In the genomic region with DNA sequence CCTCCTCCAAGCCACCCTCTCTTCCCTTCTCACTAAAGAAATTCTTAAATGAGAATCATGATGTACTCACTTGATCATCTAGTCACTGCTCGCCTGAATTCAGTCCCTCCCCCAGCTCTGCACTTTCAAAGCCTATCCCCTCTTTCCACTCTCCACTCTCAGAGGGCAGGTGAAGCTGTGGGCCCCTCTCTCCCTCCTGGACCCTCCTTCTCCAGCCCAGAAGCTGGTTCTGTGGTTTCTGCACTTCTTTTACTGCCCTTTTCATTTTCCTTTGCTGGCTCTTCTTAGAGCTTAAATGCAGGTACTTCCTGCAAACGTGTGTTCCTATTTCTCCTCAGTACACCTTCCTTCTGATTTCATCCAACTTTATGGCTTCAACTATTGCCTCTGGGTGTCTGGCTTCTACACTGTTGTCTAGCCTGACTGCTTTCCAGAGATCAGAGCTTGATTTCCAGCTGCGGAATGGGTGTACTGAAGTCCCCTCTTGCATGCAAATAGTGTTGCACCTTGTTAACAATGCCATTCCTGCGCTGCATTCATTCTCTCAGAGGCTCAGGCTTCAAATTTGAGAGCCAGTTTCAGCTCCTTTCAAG, we compare ENCODE assay signal across 15 cellular contexts. TPM values are rescaled to one million over a fixed set of nuclear protein-coding genes. Genes with fewer than 3 reads are reported as not detected.
A peak's percentile ranks its signal among the peaks of the same experiment; 100 is the strongest.
DNase-seq lines count a peak whose midpoint lies in the region; ATAC-seq, FAIRE-seq and TF ChIP-seq lines count a peak whose summit lies in the region.
"Had no signal": no experiment of that assay in that cellular context is flagged by ENCODE, and none has a peak within 500 bp of the region (broad histone marks: within the 10 kb centered on the region; RNA-seq: fewer than 3 reads in every experiment).

No MANE protein-coding gene starts in this region.

- peaks cover 10% of the 10 kb centered on the region for H3K9me3 Mint-ChIP-seq in neural progenitor cell

- H3K79me2 ChIP-seq in H1 (ENCODE audit: control insufficient read depth in 1 of 2, insufficient read depth in 2 of 2, low read length in 2 of 2): no peaks in the 10 kb centered on the region
- H3K79me2 ChIP-seq in neural progenitor cell (ENCODE audit: low read depth): no peaks in the 10 kb centered on the region

- no peak overlapping the region for H3K27ac Mint-ChIP-seq in neural progenitor cell
- H3K27ac Mint-ChIP-seq: activated CD8-positive, alpha-beta T cell treated with anti-CD3 and anti-CD28 coated beads, Interleukin-2, amount 10 ng/mL, durations not matched to agents 7 days and 5 days; activated naive CD8-positive, alpha-beta T cell; T-helper 17 cell had no signal

- H3K4me1 ChIP-seq in HUES6 (ENCODE audit: control insufficient read depth, insufficient read depth, low read length): peaks cover 29% of the 10 kb centered on the region
- peaks cover 0 to 14% (median 7%) of the 10 kb centered on the region in 4 experiments; a peak in 4 of 7 replicates for H3K4me1 ChIP-seq in H1 (replicated peaks in 1 of 4; ENCODE audit: control insufficient read depth in 3 of 4, insufficient read depth in 4 of 4, low read length in 3 of 4)
- peaks cover 13% of the 10 kb centered on the region for H3K4me1 ChIP-seq in neural progenitor cell
- peaks cover 9% of the 10 kb centered on the region for H3K4me1 ChIP-seq in upper lobe of right lung
- H3K4me1 ChIP-seq in SJCRH30: no peaks in the 10 kb centered on the region

- H3K18ac ChIP-seq in H1 (ENCODE audit: extremely low read depth, low read length): no peak overlapping the region; the same call in 1 of the 2 replicates

- no peak overlapping the region for H3K23ac ChIP-seq in H1 (ENCODE audit: insufficient read length)

- peak overlapping the region; percentile 88; the same call in 1 of the 2 replicates for H2BK15ac ChIP-seq in H1 (ENCODE audit: low read length)

- no peaks in the 10 kb centered on the region for H3K23me2 ChIP-seq in H1 (ENCODE audit: low read depth, low read length)

- ATAC-seq in GM19452 (IDR thresholded peaks at IDR 0.05; ENCODE audit: unreplicated experiment) (peak; percentile 31), upper lobe of right lung (no peak), HG03025 (IDR thresholded peaks at IDR 0.05; ENCODE audit: low FRiP score, unreplicated experiment) (no peak)
- ATAC-seq: activated CD8-positive, alpha-beta T cell treated with anti-CD3 and anti-CD28 coated beads, Interleukin-2, amount 10 ng/mL, durations not matched to agents 7 days and 5 days; T-helper 17 cell had no signal

- no peak for TF ChIP-seq EP300 in H1 (IDR thresholded peaks at IDR 0.05; ENCODE audit: borderline replicate concordance in 1 of 2, low read depth in 2 of 2, low read length in 2 of 2)

- TF ChIP-seq RAD21 in H1 (IDR thresholded peaks at IDR 0.05 in 1 of 2, conservative IDR thresholded peaks at IDR 0.05 in 1 of 2; ENCODE audit: low read depth in 2 of 2, low read length in 2 of 2): no peak

- H3K9me3 ChIP-seq in HUES6 (ENCODE audit: control insufficient read depth, insufficient read depth, low read depth, low read length) (peaks cover 19% of the 10 kb centered on the region), H1 (ENCODE audit: insufficient read depth in 2 of 2, low read depth in 1 of 2, low read length in 1 of 2) (peaks cover 8% of the 10 kb centered on the region in 2 experiments; a peak in 2 of 4 replicates), neural progenitor cell (ENCODE audit: low read depth) (no peaks in the 10 kb centered on the region), upper lobe of right lung (no peaks in the 10 kb centered on the region), SJCRH30 (replicated peaks) (no peaks in the 10 kb centered on the region)

- no peak overlapping the region for H4K8ac ChIP-seq in H1 (ENCODE audit: extremely low read depth, insufficient read depth, low read length)

- H3K9ac ChIP-seq in HUES6 (ENCODE audit: low read length) (no peak overlapping the region), H1 (replicated peaks in 1 of 4; ENCODE audit: extremely low read depth in 1 of 4, low read depth in 3 of 4, low read length in 3 of 4) (no peak overlapping the region), neural progenitor cell (no peak overlapping the region)

- intact Hi-C loops in upper lobe of right lung (cut with DNase I): no loop called here

- CTCF ChIA-PET in H1 (lab: Charles Lee; ENCODE audit: partially characterized antibody): interaction anchor here (0.6 to 2.2 kb wide), 7 partner anchors 9 to 1927 kb away, joined by 3 to 7 read pairs (median 3); no protein-coding TSS in a partner anchor

- no peaks in the 10 kb centered on the region for H4K20me1 ChIP-seq in H1 (replicated peaks in 1 of 2; ENCODE audit: control insufficient read depth in 1 of 2, insufficient read depth in 2 of 2, low read length in 2 of 2)
- H4K20me1 ChIP-seq in neural progenitor cell (ENCODE audit: low read depth): no peaks in the 10 kb centered on the region

- H3K4me1 Mint-ChIP-seq in neural progenitor cell: peaks cover 26% of the 10 kb centered on the region
- H3K4me1 Mint-ChIP-seq: T-helper 17 cell had no signal

- no peak for TF ChIP-seq POLR2A in H1 (IDR thresholded peaks at IDR 0.05; ENCODE audit: control extremely low read depth in 1 of 2, low read depth in 2 of 2, low read length in 2 of 2)

- peaks cover 5% of the 10 kb centered on the region for H3K36me3 Mint-ChIP-seq in neural progenitor cell
- H3K36me3 Mint-ChIP-seq: activated naive CD8-positive, alpha-beta T cell had no signal

- H3F3A ChIP-seq in neural progenitor cell (ENCODE audit: low read depth): no peaks in the 10 kb centered on the region

- DNase-seq in H1 (ENCODE audit: low read depth in 1 of 2, low spot score in 2 of 2) (no peak), neural progenitor cell (ENCODE audit: low spot score) (no peak), upper lobe of right lung (no peak), NCI-H187 (lab: John Stamatoyannopoulos, UW) (no peak), SJCRH30 (no peak)
- DNase-seq: activated CD8-positive, alpha-beta T cell treated with anti-CD3 and anti-CD28 coated beads, Interleukin-2, amount 10 ng/mL, durations not matched to agents 7 days and 5 days; NCI-H1436 treated with DMSO at 0.1 percent for 48 hours; T-helper 17 cell had no signal

- H3K27me3 ChIP-seq in HUES6 (ENCODE audit: control insufficient read depth, insufficient read depth, low read length): no peaks in the 10 kb centered on the region
- H3K27me3 ChIP-seq in H1 (replicated peaks in 1 of 4; ENCODE audit: control insufficient read depth in 3 of 4, extremely low read depth in 1 of 4, insufficient read depth in 3 of 4, low read length in 3 of 4): no peaks in the 10 kb centered on the region
- H3K27me3 ChIP-seq in neural progenitor cell: no peaks in the 10 kb centered on the region
- H3K27me3 ChIP-seq in upper lobe of right lung: no peaks in the 10 kb centered on the region
- H3K27me3 ChIP-seq in SJCRH30: no peaks in the 10 kb centered on the region

- H2BK120ac ChIP-seq in H1 (replicated peaks; ENCODE audit: low read depth, low read length): peak overlapping the region; percentile 35

- peak overlapping the region; percentile 51; the same call in 1 of the 2 replicates for H2BK20ac ChIP-seq in H1 (ENCODE audit: low read length)

- H3K27ac ChIP-seq in HUES6 (ENCODE audit: low read depth, low read length) (no peak overlapping the region), H1 (ENCODE audit: low read depth, low read length) (no peak overlapping the region), neural progenitor cell (no peak overlapping the region), upper lobe of right lung (no peak overlapping the region), SJCRH30 (no peak overlapping the region)

- peaks cover 2% of the 10 kb centered on the region for H3K27me3 Mint-ChIP-seq in neural progenitor cell (ENCODE audit: insufficient read depth, low read depth)
- H3K27me3 Mint-ChIP-seq: activated naive CD8-positive, alpha-beta T cell had no signal

- no peak overlapping the region for H3K56ac ChIP-seq in H1 (replicated peaks; ENCODE audit: insufficient read length, low read depth, low read length)

- no peak for FAIRE-seq in H1 (lab: Jason Lieb, UNC)
- FAIRE-seq: urothelium cell line had no signal

- H3K14ac ChIP-seq in H1 (ENCODE audit: insufficient read length): no peak overlapping the region

- peak overlapping the region; percentile 18 for H4K91ac ChIP-seq in H1 (replicated peaks; ENCODE audit: insufficient read length, low read length)

- POLR2A ChIA-PET in H1 (lab: Charles Lee; ENCODE audit: partially characterized antibody): interaction anchor here (1.8 kb wide), 1 partner anchor 43 kb away, joined by 6 read pairs; the partner anchor contains the start of gene VAPA

- H2BK5ac ChIP-seq in H1 (ENCODE audit: low read depth, low read length): peak overlapping the region; percentile 39; the same call in 1 of the 2 replicates

- H3K36me3 ChIP-seq in HUES6 (ENCODE audit: control insufficient read depth, insufficient read depth, low read length): no peaks in the 10 kb centered on the region
- no peaks in the 10 kb centered on the region for H3K36me3 ChIP-seq in H1 (ENCODE audit: control insufficient read depth in 2 of 4, insufficient read depth in 4 of 4, low read length in 3 of 4)
- H3K36me3 ChIP-seq in neural progenitor cell: no peaks in the 10 kb centered on the region
- H3K36me3 ChIP-seq in upper lobe of right lung: no peaks in the 10 kb centered on the region
- H3K36me3 ChIP-seq in SJCRH30: no peaks in the 10 kb centered on the region

- WGBS in H1 (ENCODE audit: extremely low coverage in 1 of 2, insufficient coverage in 1 of 2, insufficient read length in 1 of 2, insufficient replicate concordance in 2 of 2, low coverage in 1 of 2, low lambda C conversion rate in 2 of 2, missing lambda C conversion rate in 1 of 2), 2 experiments: 56% methylated on average over 4 of the region's 4 CpGs; no CpG with 5 or more reads in 1 of the 2 experiments

- H3K4me3 Mint-ChIP-seq in neural progenitor cell: no peak overlapping the region
- H3K4me3 Mint-ChIP-seq: activated CD8-positive, alpha-beta T cell treated with anti-CD3 and anti-CD28 coated beads, Interleukin-2, amount 10 ng/mL, durations not matched to agents 7 days and 5 days; activated naive CD8-positive, alpha-beta T cell; T-helper 17 cell had no signal

- TF ChIP-seq CTCF in H1 (IDR thresholded peaks at IDR 0.05; ENCODE audit: control extremely low read depth in 1 of 3, insufficient read depth in 1 of 3, low read depth in 1 of 3, low read length in 3 of 3): no peak
- TF ChIP-seq CTCF in neural progenitor cell (IDR thresholded peaks at IDR 0.05): no peak
- TF ChIP-seq CTCF in upper lobe of right lung (IDR thresholded peaks at IDR 0.05): no peak

- H2AFZ ChIP-seq in H1 (ENCODE audit: low read length) (peak overlapping the region; percentile 74), neural progenitor cell (replicated peaks) (peak overlapping the region; percentile 79)

- no peak overlapping the region for H3K4ac ChIP-seq in H1 (replicated peaks; ENCODE audit: insufficient read length, low read depth, low read length)

- H4K5ac ChIP-seq in H1 (ENCODE audit: insufficient read length, low read depth, low read length): peak overlapping the region; percentile 44

- no peak overlapping the region for H2AK5ac ChIP-seq in H1 (ENCODE audit: low read depth, low read length)

- H3K4me2 ChIP-seq in H1 (ENCODE audit: insufficient read depth in 1 of 2, low read depth in 2 of 2, low read length in 2 of 2) (peak overlapping the region; percentile 4 to 21; a peak in 2 of 4 replicates), neural progenitor cell (no peak overlapping the region)

- H3K4me3 ChIP-seq in HUES6 (ENCODE audit: low read depth, low read length): peak overlapping the region; percentile 16; the same call in 1 of the 2 replicates
- no peak overlapping the region for H3K4me3 ChIP-seq in H1 (ENCODE audit: extremely low read depth in 1 of 4, insufficient read depth in 2 of 4, low read depth in 3 of 4, low read length in 4 of 4)
- no peak overlapping the region for H3K4me3 ChIP-seq in neural progenitor cell
- H3K4me3 ChIP-seq in upper lobe of right lung: no peak overlapping the region
- no peak overlapping the region for H3K4me3 ChIP-seq in SJCRH30

- no peaks in the 10 kb centered on the region for H3K79me1 ChIP-seq in H1 (ENCODE audit: low read depth, low read length)

- H2BK12ac ChIP-seq in H1 (ENCODE audit: low read depth, low read length): peak overlapping the region; percentile 77; the same call in 1 of the 2 replicates

RNA-seq across cellular contexts. Expression of gene TXNDC2, which starts 15.2 kb away (rescaled TPM):
- total RNA-seq in H1 (2021; fragmentation: NEBNext Ultra II Directional; extraction: Animal tissue kit (Norgen Biotek cat#: 25700)): 0.09 TPM in 1 of 2 replicates, not detected in the other
- polyA plus RNA-seq in H1 (2011; rRNA removed): 0.11 TPM in 1 of 2 replicates, not detected in the other
- polyA plus RNA-seq in H1 (2011; cell fraction: cytosol; rRNA removed): 0.08 TPM
- not detected for polyA plus RNA-seq in H1 (2011; cell fraction: nucleus; rRNA removed)
- 0.20 TPM in 1 of 4 replicates, not detected in the others for polyA plus RNA-seq in H1 (2012, experiment 1 of 2)
- polyA plus RNA-seq in H1 (2012, experiment 2 of 2): not detected
- 0.12 TPM for polyA plus RNA-seq in H1 (2013, experiment 1 of 2)
- polyA plus RNA-seq in H1 (2013, experiment 2 of 2): 0.11 TPM
- polyA minus RNA-seq in H1 (2011; rRNA and poly(A)+ RNA removed): 0.17 TPM in 1 of 2 replicates, not detected in the other
- not detected for polyA minus RNA-seq in H1 (2011; cell fraction: cytosol; rRNA and poly(A)+ RNA removed)
- 0.20 TPM for polyA minus RNA-seq in H1 (2011; cell fraction: nucleus; rRNA and poly(A)+ RNA removed)
- total RNA-seq in neural progenitor cell (ENCODE audit: low replicate concordance) (not detected in 2 replicates), upper lobe of right lung (0.55 TPM)
- 0.06 and 0.08 TPM in 2 replicates for total RNA-seq in SJCRH30 (2014; rRNA removed; shearing (Covaris generic))
- total RNA-seq: activated CD8-positive, alpha-beta T cell treated with anti-CD3 and anti-CD28 coated beads, Interleukin-2, amount 10 ng/mL, durations not matched to agents 7 days and 5 days; dermis blood vessel endothelial cell; glomerular endothelial cell; T-helper 17 cell had no signal

RNA-seq across cellular contexts. Expression of gene VAPA, which starts 43.3 kb away (rescaled TPM):
- total RNA-seq in H1 (2021; fragmentation: NEBNext Ultra II Directional; extraction: Animal tissue kit (Norgen Biotek cat#: 25700)): 128 and 130 TPM in 2 replicates
- 44.4 and 79.7 TPM in 2 replicates for polyA plus RNA-seq in H1 (2011; rRNA removed)
- 115 TPM for polyA plus RNA-seq in H1 (2011; cell fraction: cytosol; rRNA removed)
- 58.2 TPM for polyA plus RNA-seq in H1 (2011; cell fraction: nucleus; rRNA removed)
- polyA plus RNA-seq in H1 (2012, experiment 1 of 2): 84.4 to 121 TPM (median 101 TPM) in 4 replicates
- 35.1 TPM for polyA plus RNA-seq in H1 (2012, experiment 2 of 2)
- polyA plus RNA-seq in H1 (2013, experiment 1 of 2): 86.3 TPM
- 89.4 TPM for polyA plus RNA-seq in H1 (2013, experiment 2 of 2)
- polyA minus RNA-seq in H1 (2011; rRNA and poly(A)+ RNA removed): 63.8 and 88.5 TPM in 2 replicates
- polyA minus RNA-seq in H1 (2011; cell fraction: cytosol; rRNA and poly(A)+ RNA removed): 77.8 TPM
- 59.6 TPM for polyA minus RNA-seq in H1 (2011; cell fraction: nucleus; rRNA and poly(A)+ RNA removed)
- total RNA-seq in neural progenitor cell (ENCODE audit: low replicate concordance) (165 and 285 TPM in 2 replicates), upper lobe of right lung (225 TPM)
- 154 and 164 TPM in 2 replicates for total RNA-seq in SJCRH30 (2014; rRNA removed; shearing (Covaris generic))
